Comparison of ENCODE assay signal across 9 cellular contexts in genomic region chr16:23949630-23950290, GRCh38.
DNase-seq lines count a peak whose midpoint lies in the region; ATAC-seq and TF ChIP-seq lines count a peak whose summit lies in the region.
"Had no signal": no experiment of that assay in that cellular context is flagged by ENCODE, and none has a peak within 500 bp of the region (broad histone marks: within the 10 kb centered on the region; RNA-seq: fewer than 3 reads in every experiment).

No MANE protein-coding gene starts in this region.

- no peaks in the 10 kb centered on the region for H3K36me3 ChIP-seq in effector memory CD4-positive, alpha-beta T cell (ENCODE audit: control insufficient read depth, insufficient read depth, low read length)

- no peaks in the 10 kb centered on the region for H3K27me3 Mint-ChIP-seq in activated CD4-positive, alpha-beta T cell treated with anti-CD3 and anti-CD28 coated beads for 36 hours
- peaks cover 38% of the 10 kb centered on the region for H3K27me3 Mint-ChIP-seq in type B pancreatic cell

- intact Hi-C loops in activated CD4-positive, alpha-beta T cell treated with anti-CD3 and anti-CD28 coated beads for 36 hours (cut with DNase I, micrococcal nuclease) = loop anchor here (2.0 to 5.0 kb wide), 7 partner anchors 27 to 352 kb away; partner anchors contain the start of gene NDUFAB1 (in 1 of the 2)

- POLR2A ChIA-PET in activated CD4-positive, alpha-beta T cell treated with anti-CD3 and anti-CD28 coated beads for 36 hours (lab: Charles Lee) = interaction anchor here (0.5 to 1.0 kb wide), 2 partner anchors 17 to 50 kb away, joined by 3 read pairs; no protein-coding TSS in a partner anchor

- peaks cover 92% of the 10 kb centered on the region for H3K4me1 Mint-ChIP-seq in activated CD4-positive, alpha-beta T cell treated with anti-CD3 and anti-CD28 coated beads for 36 hours
- H3K4me1 Mint-ChIP-seq in type B pancreatic cell (ENCODE audit: unreplicated experiment) = peaks cover 15% of the 10 kb centered on the region

- CTCF ChIA-PET in activated CD4-positive, alpha-beta T cell treated with anti-CD3 and anti-CD28 coated beads for 36 hours (lab: Charles Lee) = interaction anchor here (0.5 to 1.3 kb wide), 3 partner anchors 42 to 241 kb away, joined by 3 to 4 read pairs (median 4); no protein-coding TSS in a partner anchor

- no peaks in the 10 kb centered on the region for H3K9me3 ChIP-seq in effector memory CD4-positive, alpha-beta T cell (ENCODE audit: control insufficient read depth, low read length)

- H3K27ac Mint-ChIP-seq in activated CD4-positive, alpha-beta T cell treated with anti-CD3 and anti-CD28 coated beads for 36 hours = peak overlapping the region; percentile 81
- H3K27ac Mint-ChIP-seq in type B pancreatic cell = no peak overlapping the region

- H3K36me3 Mint-ChIP-seq in activated CD4-positive, alpha-beta T cell treated with anti-CD3 and anti-CD28 coated beads for 36 hours (ENCODE audit: low read depth) = peaks cover 6% of the 10 kb centered on the region
- no peaks in the 10 kb centered on the region for H3K36me3 Mint-ChIP-seq in type B pancreatic cell

- peak overlapping the region; percentile 52 for H3K27ac ChIP-seq in effector memory CD4-positive, alpha-beta T cell (ENCODE audit: insufficient read depth, low read length, poor library complexity, severe bottlenecking)

- ATAC-seq in HG03175 (IDR thresholded peaks at IDR 0.05; ENCODE audit: unreplicated experiment) = peak; percentile 65
- no peak for ATAC-seq in activated CD4-positive, alpha-beta T cell treated with anti-CD3 and anti-CD28 coated beads for 36 hours
- ATAC-seq in stimulated activated naive CD8-positive, alpha-beta T cell treated with anti-CD3 and anti-CD28 coated beads, Interleukin-15, Interleukin-2, amounts not matched to agents 100 U/mL and 50 U/mL, for 24 hours = peak; percentile 30
- no peak for ATAC-seq in GM21423 (IDR thresholded peaks at IDR 0.05; ENCODE audit: unreplicated experiment)
- no peak for ATAC-seq in HG02759 (IDR thresholded peaks at IDR 0.05; ENCODE audit: unreplicated experiment)

- peaks cover 59% of the 10 kb centered on the region for H3K4me1 ChIP-seq in effector memory CD4-positive, alpha-beta T cell (ENCODE audit: control insufficient read depth, insufficient read depth, low read length, poor library complexity, severe bottlenecking)

- H3K9me3 Mint-ChIP-seq in activated CD4-positive, alpha-beta T cell treated with anti-CD3 and anti-CD28 coated beads for 36 hours (ENCODE audit: low read depth) = no peaks in the 10 kb centered on the region
- no peaks in the 10 kb centered on the region for H3K9me3 Mint-ChIP-seq in type B pancreatic cell

- H3K27me3 ChIP-seq in effector memory CD4-positive, alpha-beta T cell (replicated peaks; ENCODE audit: control insufficient read depth, insufficient read depth, low read length, poor library complexity, severe bottlenecking) = no peaks in the 10 kb centered on the region

- no peak overlapping the region for H3K4me3 ChIP-seq in effector memory CD4-positive, alpha-beta T cell (ENCODE audit: insufficient read depth, low read depth, low read length, poor library complexity, severe bottlenecking)
- H3K4me3 ChIP-seq: lung had no signal

- peak overlapping the region; percentile 11 for H3K4me3 Mint-ChIP-seq in activated CD4-positive, alpha-beta T cell treated with anti-CD3 and anti-CD28 coated beads for 36 hours
- no peak overlapping the region for H3K4me3 Mint-ChIP-seq in type B pancreatic cell

- DNase-seq in activated CD4-positive, alpha-beta T cell treated with anti-CD3 and anti-CD28 coated beads for 36 hours = peak; percentile 71
- peak; percentile 34 to 50 (median 48) for DNase-seq in effector memory CD4-positive, alpha-beta T cell
- DNase-seq in stimulated activated naive CD8-positive, alpha-beta T cell treated with anti-CD3 and anti-CD28 coated beads, Interleukin-15, Interleukin-2, amounts not matched to agents 100 U/mL and 50 U/mL, for 24 hours = peak; percentile 70
- DNase-seq in NCI-H187 (lab: John Stamatoyannopoulos, UW) = no peak
- DNase-seq in type B pancreatic cell (ENCODE audit: extremely low spot score, unreplicated experiment) = no peak

- no peak for TF ChIP-seq CTCF in type B pancreatic cell (conservative IDR thresholded peaks at IDR 0.05)

Comparison
In these comparisons a context has a peak if more than half of its experiments do, and no peak if none do; other contexts are left out.
1. ATAC-seq: peak in HG03175 (single experiment) and stimulated activated naive CD8-positive, alpha-beta T cell treated with anti-CD3 and anti-CD28 coated beads, Interleukin-15, Interleukin-2, amounts not matched to agents 100 U/mL and 50 U/mL, for 24 hours (single experiment); none in activated CD4-positive, alpha-beta T cell treated with anti-CD3 and anti-CD28 coated beads for 36 hours (single experiment), GM21423 (single experiment) and HG02759 (single experiment).
2. DNase-seq: peak in activated CD4-positive, alpha-beta T cell treated with anti-CD3 and anti-CD28 coated beads for 36 hours (single experiment), effector memory CD4-positive, alpha-beta T cell (3 of 3) and stimulated activated naive CD8-positive, alpha-beta T cell treated with anti-CD3 and anti-CD28 coated beads, Interleukin-15, Interleukin-2, amounts not matched to agents 100 U/mL and 50 U/mL, for 24 hours (single experiment); none in NCI-H187 (0 of 2) and type B pancreatic cell (single experiment).